ENCODE assay signal across 12 cellular contexts in the genomic region with DNA sequence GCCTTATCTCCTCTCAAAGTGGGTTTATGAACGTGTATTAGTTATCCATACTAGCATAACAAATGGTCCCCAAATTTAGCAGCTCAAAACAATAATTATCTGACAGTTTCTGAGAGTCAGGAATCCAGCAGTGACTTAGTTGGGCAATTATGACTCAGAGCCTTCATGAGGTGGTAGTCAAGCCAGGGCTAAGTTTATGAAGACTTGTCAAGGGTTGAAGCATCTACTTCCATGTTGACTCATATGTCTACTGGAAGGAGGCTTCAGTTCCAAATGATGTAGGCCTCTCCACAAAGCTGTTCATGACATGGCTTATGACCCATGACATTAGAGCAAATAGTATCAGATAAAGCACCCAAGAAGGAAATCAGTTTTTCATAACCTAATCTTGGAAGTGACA.
DNase-seq lines count a peak whose midpoint lies in the region; ATAC-seq, FAIRE-seq and TF ChIP-seq lines count a peak whose summit lies in the region.
"Had no signal": no experiment of that assay in that cellular context is flagged by ENCODE, and none has a peak within 500 bp of the region (broad histone marks: within the 10 kb centered on the region; RNA-seq: fewer than 3 reads in every experiment).

No MANE protein-coding gene starts in this region.

- no peaks in the 10 kb centered on the region for H4K20me1 ChIP-seq in GM12878 (ENCODE audit: control insufficient read depth, insufficient read depth)

- peak overlapping the region; percentile 1 for H3K27ac Mint-ChIP-seq in CD8-positive, alpha-beta T cell
- no peak overlapping the region for H3K27ac Mint-ChIP-seq in WTC11
- H3K27ac Mint-ChIP-seq: activated CD4-positive, alpha-beta T cell treated with anti-CD3 and anti-CD28 coated beads, Interleukin-2, amount 10 ng/mL, durations not matched to agents 7 days and 5 days had no signal

- no peaks in the 10 kb centered on the region for H3K4me1 ChIP-seq in CD8-positive, alpha-beta T cell (ENCODE audit: insufficient read depth, low read length)
- H3K4me1 ChIP-seq in GM12878 (ENCODE audit: control insufficient read depth, insufficient read depth, low read length) = no peaks in the 10 kb centered on the region
- H3K4me1 ChIP-seq: heart left ventricle had no signal

- BruUV-seq in GM12878 (replicated peaks; lab: Mats Ljungman, UMichigan) = no TSS peak

- H3K36me3 Mint-ChIP-seq in CD8-positive, alpha-beta T cell = peaks cover 2% of the 10 kb centered on the region
- no peaks in the 10 kb centered on the region for H3K36me3 Mint-ChIP-seq in WTC11

- WGBS in GM12878 (ENCODE audit: insufficient coverage, insufficient replicate concordance, low lambda C conversion rate, missing lambda C conversion rate) = 4% methylated on average over 1 of the region's 1 CpG

- no peak for ATAC-seq in CD8-positive, alpha-beta T cell
- ATAC-seq in GM19043 (IDR thresholded peaks at IDR 0.05; ENCODE audit: low read depth, unreplicated experiment) (peak; percentile 72), HG03108 (IDR thresholded peaks at IDR 0.05; ENCODE audit: unreplicated experiment) (peak; percentile 75), GM12878 (peak; percentile 49), WTC11 (no peak), Right ventricle myocardium inferior (no peak)
- ATAC-seq: heart left ventricle had no signal

- H2AFZ ChIP-seq in GM12878 (ENCODE audit: control insufficient read depth, low read depth, low read length) = no peak overlapping the region

- TF ChIP-seq CTCF in CD8-positive, alpha-beta T cell (IDR thresholded peaks at IDR 0.05) = no peak
- TF ChIP-seq CTCF in GM12878 (IDR thresholded peaks at IDR 0.05 in 2 of 3, conservative IDR thresholded peaks at IDR 0.05 in 1 of 3; ENCODE audit: control insufficient read depth in 2 of 3, extremely low read depth in 1 of 3, insufficient read depth in 1 of 3, low read depth in 3 of 3, low read length in 3 of 3) = no peak
- TF ChIP-seq CTCF in WTC11 (IDR thresholded peaks at IDR 0.05) = no peak

- H3K9me3 Mint-ChIP-seq in CD8-positive, alpha-beta T cell = no peaks in the 10 kb centered on the region
- H3K9me3 Mint-ChIP-seq in WTC11 = no peaks in the 10 kb centered on the region
- H3K9me3 Mint-ChIP-seq: activated CD4-positive, alpha-beta T cell treated with anti-CD3 and anti-CD28 coated beads, Interleukin-2, amount 10 ng/mL, durations not matched to agents 7 days and 5 days had no signal

- H3K27me3 ChIP-seq in CD8-positive, alpha-beta T cell (ENCODE audit: insufficient read depth, low read length) = no peaks in the 10 kb centered on the region
- no peaks in the 10 kb centered on the region for H3K27me3 ChIP-seq in GM12878 (replicated peaks in 1 of 2; ENCODE audit: control insufficient read depth in 2 of 2, insufficient read depth in 2 of 2, low read length in 1 of 2)
- H3K27me3 ChIP-seq: heart left ventricle had no signal

- H3K4me1 Mint-ChIP-seq in CD8-positive, alpha-beta T cell (ENCODE audit: low read depth) = no peaks in the 10 kb centered on the region
- peaks cover 6% of the 10 kb centered on the region for H3K4me1 Mint-ChIP-seq in WTC11

- CTCF ChIA-PET in CD8-positive, alpha-beta T cell (lab: Charles Lee) = no interaction called here
- CTCF ChIA-PET in GM12878 (lab: Yijun Ruan, JAX) (no interaction called here), WTC11 (lab: Charles Lee) (no interaction called here)

- no peak for DNase-seq in CD8-positive, alpha-beta T cell
- DNase-seq in GM12878 (ENCODE audit: low read depth, low spot score) (peak; percentile 9), T1000 (lab: John Stamatoyannopoulos, UW) (no peak), WTC11 (ENCODE audit: low spot score) (no peak), Right ventricle myocardium inferior (ENCODE audit: missing footprints) (no peak), posterior vena cava (ENCODE audit: low spot score) (no peak)
- DNase-seq: activated CD4-positive, alpha-beta T cell treated with anti-CD3 and anti-CD28 coated beads, Interleukin-2, amount 10 ng/mL, durations not matched to agents 7 days and 5 days; heart left ventricle; NCI-H1694 had no signal

- H3K27me3 Mint-ChIP-seq in CD8-positive, alpha-beta T cell (ENCODE audit: low read depth) = no peaks in the 10 kb centered on the region
- no peaks in the 10 kb centered on the region for H3K27me3 Mint-ChIP-seq in WTC11 (ENCODE audit: low read depth)
- H3K27me3 Mint-ChIP-seq: activated CD4-positive, alpha-beta T cell treated with anti-CD3 and anti-CD28 coated beads, Interleukin-2, amount 10 ng/mL, durations not matched to agents 7 days and 5 days had no signal

- H3K79me2 ChIP-seq in GM12878 (ENCODE audit: control insufficient read depth, insufficient read depth, low read length) = no peaks in the 10 kb centered on the region

- no peak overlapping the region for H3K4me2 ChIP-seq in GM12878 (ENCODE audit: control insufficient read depth, insufficient read depth)

- no peak for FAIRE-seq in GM12878 (lab: Jason Lieb, UNC)
- FAIRE-seq: G401.6 had no signal

- TF ChIP-seq EP300 in GM12878 (IDR thresholded peaks at IDR 0.05; ENCODE audit: borderline replicate concordance in 1 of 2, control insufficient read depth in 1 of 2, low read depth in 2 of 2, low read length in 2 of 2) = no peak

- H3K4me3 Mint-ChIP-seq in CD8-positive, alpha-beta T cell = no peak overlapping the region
- no peak overlapping the region for H3K4me3 Mint-ChIP-seq in WTC11
- H3K4me3 Mint-ChIP-seq: activated CD4-positive, alpha-beta T cell treated with anti-CD3 and anti-CD28 coated beads, Interleukin-2, amount 10 ng/mL, durations not matched to agents 7 days and 5 days had no signal

- SMC1A ChIA-PET in GM12878 (lab: Charles Lee; ENCODE audit: uncharacterized antibody, unreplicated experiment) = interaction anchor here (0.6 kb wide), 1 partner anchor 13 kb away, joined by 4 read pairs; no protein-coding TSS in a partner anchor

- POLR2A ChIA-PET in CD8-positive, alpha-beta T cell (lab: Charles Lee) = no interaction called here
- POLR2A ChIA-PET in GM12878 (lab: Charles Lee) = no interaction called here
- POLR2A ChIA-PET in WTC11 (lab: Charles Lee) = no interaction called here

- no peak overlapping the region for H3K27ac ChIP-seq in CD8-positive, alpha-beta T cell (ENCODE audit: low read depth, low read length)
- H3K27ac ChIP-seq in GM12878 (ENCODE audit: control insufficient read depth, insufficient read depth) = no peak overlapping the region
- H3K27ac ChIP-seq: heart left ventricle had no signal

- intact Hi-C loops in CD8-positive, alpha-beta T cell (cut with DNase I, micrococcal nuclease) = no loop called here
- intact Hi-C loops in GM12878 (cut with micrococcal nuclease; ENCODE audit: unreplicated experiment) = no loop called here
- intact Hi-C loops in Right ventricle myocardium inferior (cut with DNase I) = no loop called here
- intact Hi-C loops in posterior vena cava (cut with DNase I) = no loop called here

- in situ Hi-C loops in GM12878 (cut with MboI) = no loop called here

- RAD21 ChIA-PET in GM12878 (lab: Charles Lee; ENCODE audit: unreplicated experiment) = no interaction called here

- H3K4me3 ChIP-seq in CD8-positive, alpha-beta T cell (ENCODE audit: low read depth, low read length) = no peak overlapping the region
- no peak overlapping the region for H3K4me3 ChIP-seq in GM12878
- H3K4me3 ChIP-seq: heart left ventricle had no signal

- no peak for TF ChIP-seq POLR2A in GM12878 (IDR thresholded peaks at IDR 0.05; ENCODE audit: low read depth, low read length)

- no peaks in the 10 kb centered on the region for H3K36me3 ChIP-seq in CD8-positive, alpha-beta T cell (ENCODE audit: insufficient read depth, low read length)
- H3K36me3 ChIP-seq in GM12878 (ENCODE audit: control insufficient read depth in 2 of 2, insufficient read depth in 2 of 2, low read length in 1 of 2) = no peaks in the 10 kb centered on the region

- TF ChIP-seq RAD21 in GM12878 (IDR thresholded peaks at IDR 0.05; ENCODE audit: insufficient read depth, low read depth, low read length) = no peak

- no peaks in the 10 kb centered on the region for H3K9me3 ChIP-seq in CD8-positive, alpha-beta T cell (ENCODE audit: low read length)
- no peaks in the 10 kb centered on the region for H3K9me3 ChIP-seq in GM12878 (replicated peaks; ENCODE audit: control insufficient read depth, insufficient read depth, low read length)
- H3K9me3 ChIP-seq: heart left ventricle had no signal

- H3K9ac ChIP-seq in GM12878 (ENCODE audit: control insufficient read depth, insufficient read depth, low read length) = no peak overlapping the region

TF ChIP-seq in GM12878, 131 proteins besides CTCF, POLR2A, EP300 and RAD21 (continues in another document):
- TF ChIP-seq ZSCAN29 (IDR thresholded peaks at IDR 0.05) = no peak
- TF ChIP-seq, protein P1, sequence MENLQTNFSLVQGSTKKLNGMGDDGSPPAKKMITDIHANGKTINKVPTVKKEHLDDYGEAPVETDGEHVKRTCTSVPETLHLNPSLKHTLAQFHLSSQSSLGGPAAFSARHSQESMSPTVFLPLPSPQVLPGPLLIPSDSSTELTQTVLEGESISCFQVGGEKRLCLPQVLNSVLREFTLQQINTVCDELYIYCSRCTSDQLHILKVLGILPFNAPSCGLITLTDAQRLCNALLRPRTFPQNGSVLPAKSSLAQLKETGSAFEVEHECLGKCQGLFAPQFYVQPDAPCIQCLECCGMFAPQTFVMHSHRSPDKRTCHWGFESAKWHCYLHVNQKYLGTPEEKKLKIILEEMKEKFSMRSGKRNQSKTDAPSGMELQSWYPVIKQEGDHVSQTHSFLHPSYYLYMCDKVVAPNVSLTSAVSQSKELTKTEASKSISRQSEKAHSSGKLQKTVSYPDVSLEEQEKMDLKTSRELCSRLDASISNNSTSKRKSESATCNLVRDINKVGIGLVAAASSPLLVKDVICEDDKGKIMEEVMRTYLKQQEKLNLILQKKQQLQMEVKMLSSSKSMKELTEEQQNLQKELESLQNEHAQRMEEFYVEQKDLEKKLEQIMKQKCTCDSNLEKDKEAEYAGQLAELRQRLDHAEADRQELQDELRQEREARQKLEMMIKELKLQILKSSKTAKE (IDR thresholded peaks at IDR 0.05; ENCODE audit: low read depth, poor library complexity, severe bottlenecking) = no peak

TF ChIP-seq in WTC11, 78 proteins besides CTCF, POLR2A, EP300 and RAD21 (continues in another document):
- no peak for TF ChIP-seq TP53 (CRISPR knock-in tag; IDR thresholded peaks at IDR 0.05)
- TF ChIP-seq ETV6 (CRISPR knock-in tag; IDR thresholded peaks at IDR 0.05) = no peak
- TF ChIP-seq, protein P2, sequence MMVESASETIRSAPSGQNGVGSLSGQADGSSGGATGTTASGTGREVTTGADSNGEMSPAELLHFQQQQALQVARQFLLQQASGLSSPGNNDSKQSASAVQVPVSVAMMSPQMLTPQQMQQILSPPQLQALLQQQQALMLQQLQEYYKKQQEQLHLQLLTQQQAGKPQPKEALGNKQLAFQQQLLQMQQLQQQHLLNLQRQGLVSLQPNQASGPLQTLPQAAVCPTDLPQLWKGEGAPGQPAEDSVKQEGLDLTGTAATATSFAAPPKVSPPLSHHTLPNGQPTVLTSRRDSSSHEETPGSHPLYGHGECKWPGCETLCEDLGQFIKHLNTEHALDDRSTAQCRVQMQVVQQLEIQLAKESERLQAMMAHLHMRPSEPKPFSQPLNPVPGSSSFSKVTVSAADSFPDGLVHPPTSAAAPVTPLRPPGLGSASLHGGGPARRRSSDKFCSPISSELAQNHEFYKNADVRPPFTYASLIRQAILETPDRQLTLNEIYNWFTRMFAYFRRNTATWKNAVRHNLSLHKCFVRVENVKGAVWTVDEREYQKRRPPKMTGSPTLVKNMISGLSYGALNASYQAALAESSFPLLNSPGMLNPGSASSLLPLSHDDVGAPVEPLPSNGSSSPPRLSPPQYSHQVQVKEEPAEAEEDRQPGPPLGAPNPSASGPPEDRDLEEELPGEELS (CRISPR knock-in tag; IDR thresholded peaks at IDR 0.05) = no peak

Comparison
In these comparisons a context has a peak if more than half of its experiments do, and no peak if none do; other contexts are left out.
1. ATAC-seq: peak in GM19043 (single experiment), HG03108 (single experiment) and GM12878 (single experiment); none in CD8-positive, alpha-beta T cell (single experiment), WTC11 (single experiment) and Right ventricle myocardium inferior (single experiment).